In the genomic region with DNA sequence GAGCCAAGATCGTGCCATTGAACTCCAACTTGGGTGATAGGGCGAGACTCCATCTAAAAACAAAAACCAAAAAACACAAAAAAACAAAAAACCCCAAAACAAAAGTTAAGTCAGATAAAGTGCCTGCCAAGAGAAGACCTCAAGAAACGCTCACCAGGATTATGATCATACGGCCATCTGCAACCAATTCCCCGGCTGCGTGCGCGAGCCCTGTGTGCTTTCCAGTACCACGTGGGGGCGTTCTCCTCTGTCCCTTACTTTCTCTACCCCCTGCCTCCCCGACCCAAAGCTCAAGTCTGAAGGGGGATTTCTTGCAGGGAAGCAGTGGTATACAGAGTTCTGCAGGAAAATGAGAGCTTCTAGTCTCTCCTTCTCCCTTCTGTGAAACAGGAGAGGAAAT, we compare ENCODE assay signal across 9 cellular contexts. TPM values are rescaled to one million over a fixed set of nuclear protein-coding genes. Genes with fewer than 3 reads are reported as not detected.
DNase-seq lines count a peak whose midpoint lies in the region; ATAC-seq and TF ChIP-seq lines count a peak whose summit lies in the region.
"Had no signal": no experiment of that assay in that cellular context is flagged by ENCODE, and none has a peak within 500 bp of the region (broad histone marks: within the 10 kb centered on the region; RNA-seq: fewer than 3 reads in every experiment).

No MANE protein-coding gene starts in this region.

- peaks cover 33% of the 10 kb centered on the region for H3K27me3 Mint-ChIP-seq in WTC11 (ENCODE audit: low read depth)

- peak; percentile 68 for TF ChIP-seq RAD21 in Ishikawa (IDR thresholded peaks at IDR 0.05; ENCODE audit: low read depth)

- H3K36me3 Mint-ChIP-seq in WTC11 = no peaks in the 10 kb centered on the region

- DNase-seq in NCI-H1092 treated with DMSO at 0.1 percent for 48 hours (lab: John Stamatoyannopoulos, UW) (peak; percentile 41), NCI-H1092 (lab: John Stamatoyannopoulos, UW) (no peak), WTC11 (ENCODE audit: low spot score) (peak; percentile 74), lung microvascular endothelial cell (ENCODE audit: low read depth in 2 of 2) (peak; percentile 40 to 41), cerebellar nuclear complex (lab: John Stamatoyannopoulos, UW) (no peak)

- no peak overlapping the region for H3K4me3 Mint-ChIP-seq in WTC11
- H3K4me3 Mint-ChIP-seq: T-helper 2 cell treated with Interferon-gamma antibody and Interleukin-4, amounts not matched to agents 5 μg/mL and 100 μg/mL, for 36 hours had no signal

- H3K27ac Mint-ChIP-seq in WTC11 = no peak overlapping the region
- H3K27ac Mint-ChIP-seq: T-helper 2 cell treated with Interferon-gamma antibody and Interleukin-4, amounts not matched to agents 5 μg/mL and 100 μg/mL, for 36 hours had no signal

- peaks cover 18% of the 10 kb centered on the region for H3K4me1 Mint-ChIP-seq in WTC11

- no peaks in the 10 kb centered on the region for H3K9me3 Mint-ChIP-seq in WTC11
- H3K9me3 Mint-ChIP-seq: T-helper 2 cell treated with Interferon-gamma antibody and Interleukin-4, amounts not matched to agents 5 μg/mL and 100 μg/mL, for 36 hours had no signal

- 0 out of 2 replicates have a peak, but pooled peaks have one; percentile 14 for TF ChIP-seq CTCF in WTC11 (IDR thresholded peaks at IDR 0.05)

- no peak for TF ChIP-seq EP300 in Ishikawa (IDR thresholded peaks at IDR 0.05; ENCODE audit: borderline replicate concordance)

- ATAC-seq in WTC11 (peak; percentile 82), GM18502 (IDR thresholded peaks at IDR 0.05; ENCODE audit: poor library complexity, unreplicated experiment) (no peak), GM18870 (IDR thresholded peaks at IDR 0.05; ENCODE audit: unreplicated experiment) (no peak)

- CTCF ChIA-PET in WTC11 (lab: Charles Lee) = interaction anchor here (0.6 to 1.7 kb wide), 41 partner anchors 9 to 1963 kb away, joined by 3 to 16 read pairs (median 3); partner anchors contain the start of genes ATF4, LGALS2 and MIEF1

- POLR2A ChIA-PET in WTC11 (lab: Charles Lee) = no interaction called here

TF ChIP-seq in Ishikawa, 13 proteins besides CTCF, POLR2A, EP300 and RAD21:
- no peak for TF ChIP-seq NFIC (IDR thresholded peaks at IDR 0.05)
- TF ChIP-seq CREB1 (IDR thresholded peaks at IDR 0.05; ENCODE audit: low read depth) = no peak
- no peak for TF ChIP-seq TEAD4 (IDR thresholded peaks at IDR 0.05)
- no peak for TF ChIP-seq EGR1 (IDR thresholded peaks at IDR 0.05)
- no peak for TF ChIP-seq CEBPB (IDR thresholded peaks at IDR 0.05)
- no peak for TF ChIP-seq TAF1 (IDR thresholded peaks at IDR 0.05; ENCODE audit: low read depth)
- no peak for TF ChIP-seq ZBTB7A (IDR thresholded peaks at IDR 0.05; ENCODE audit: low read depth)
- TF ChIP-seq, protein P1, sequence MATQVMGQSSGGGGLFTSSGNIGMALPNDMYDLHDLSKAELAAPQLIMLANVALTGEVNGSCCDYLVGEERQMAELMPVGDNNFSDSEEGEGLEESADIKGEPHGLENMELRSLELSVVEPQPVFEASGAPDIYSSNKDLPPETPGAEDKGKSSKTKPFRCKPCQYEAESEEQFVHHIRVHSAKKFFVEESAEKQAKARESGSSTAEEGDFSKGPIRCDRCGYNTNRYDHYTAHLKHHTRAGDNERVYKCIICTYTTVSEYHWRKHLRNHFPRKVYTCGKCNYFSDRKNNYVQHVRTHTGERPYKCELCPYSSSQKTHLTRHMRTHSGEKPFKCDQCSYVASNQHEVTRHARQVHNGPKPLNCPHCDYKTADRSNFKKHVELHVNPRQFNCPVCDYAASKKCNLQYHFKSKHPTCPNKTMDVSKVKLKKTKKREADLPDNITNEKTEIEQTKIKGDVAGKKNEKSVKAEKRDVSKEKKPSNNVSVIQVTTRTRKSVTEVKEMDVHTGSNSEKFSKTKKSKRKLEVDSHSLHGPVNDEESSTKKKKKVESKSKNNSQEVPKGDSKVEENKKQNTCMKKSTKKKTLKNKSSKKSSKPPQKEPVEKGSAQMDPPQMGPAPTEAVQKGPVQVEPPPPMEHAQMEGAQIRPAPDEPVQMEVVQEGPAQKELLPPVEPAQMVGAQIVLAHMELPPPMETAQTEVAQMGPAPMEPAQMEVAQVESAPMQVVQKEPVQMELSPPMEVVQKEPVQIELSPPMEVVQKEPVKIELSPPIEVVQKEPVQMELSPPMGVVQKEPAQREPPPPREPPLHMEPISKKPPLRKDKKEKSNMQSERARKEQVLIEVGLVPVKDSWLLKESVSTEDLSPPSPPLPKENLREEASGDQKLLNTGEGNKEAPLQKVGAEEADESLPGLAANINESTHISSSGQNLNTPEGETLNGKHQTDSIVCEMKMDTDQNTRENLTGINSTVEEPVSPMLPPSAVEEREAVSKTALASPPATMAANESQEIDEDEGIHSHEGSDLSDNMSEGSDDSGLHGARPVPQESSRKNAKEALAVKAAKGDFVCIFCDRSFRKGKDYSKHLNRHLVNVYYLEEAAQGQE (IDR thresholded peaks at IDR 0.05; ENCODE audit: low read depth) = no peak
- TF ChIP-seq TCF12 (IDR thresholded peaks at IDR 0.05; ENCODE audit: low read depth) = no peak
- no peak for TF ChIP-seq MAX (IDR thresholded peaks at IDR 0.05)

TF ChIP-seq in WTC11, 78 proteins besides CTCF, POLR2A, EP300 and RAD21:
- TF ChIP-seq, protein P2, sequence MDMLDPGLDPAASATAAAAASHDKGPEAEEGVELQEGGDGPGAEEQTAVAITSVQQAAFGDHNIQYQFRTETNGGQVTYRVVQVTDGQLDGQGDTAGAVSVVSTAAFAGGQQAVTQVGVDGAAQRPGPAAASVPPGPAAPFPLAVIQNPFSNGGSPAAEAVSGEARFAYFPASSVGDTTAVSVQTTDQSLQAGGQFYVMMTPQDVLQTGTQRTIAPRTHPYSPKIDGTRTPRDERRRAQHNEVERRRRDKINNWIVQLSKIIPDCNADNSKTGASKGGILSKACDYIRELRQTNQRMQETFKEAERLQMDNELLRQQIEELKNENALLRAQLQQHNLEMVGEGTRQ (CRISPR knock-in tag; IDR thresholded peaks at IDR 0.05) = peak; percentile 56
- TF ChIP-seq GABPB1 (CRISPR knock-in tag; IDR thresholded peaks at IDR 0.05) (no peak), MAX (CRISPR knock-in tag; IDR thresholded peaks at IDR 0.05) (peak; percentile 16; the same call in 1 of the 2 replicates), USF1 (CRISPR knock-in tag; IDR thresholded peaks at IDR 0.05) (peak; percentile 64; the same call in 1 of the 2 replicates)
- TF ChIP-seq, protein P3, sequence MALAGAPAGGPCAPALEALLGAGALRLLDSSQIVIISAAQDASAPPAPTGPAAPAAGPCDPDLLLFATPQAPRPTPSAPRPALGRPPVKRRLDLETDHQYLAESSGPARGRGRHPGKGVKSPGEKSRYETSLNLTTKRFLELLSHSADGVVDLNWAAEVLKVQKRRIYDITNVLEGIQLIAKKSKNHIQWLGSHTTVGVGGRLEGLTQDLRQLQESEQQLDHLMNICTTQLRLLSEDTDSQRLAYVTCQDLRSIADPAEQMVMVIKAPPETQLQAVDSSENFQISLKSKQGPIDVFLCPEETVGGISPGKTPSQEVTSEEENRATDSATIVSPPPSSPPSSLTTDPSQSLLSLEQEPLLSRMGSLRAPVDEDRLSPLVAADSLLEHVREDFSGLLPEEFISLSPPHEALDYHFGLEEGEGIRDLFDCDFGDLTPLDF (CRISPR knock-in tag; IDR thresholded peaks at IDR 0.05) = no peak

RNA-seq across cellular contexts. Expression of gene RPS19BP1, which starts 10.5 kb away (rescaled TPM):
- 88.9 to 102 TPM (median 89.0 TPM) in 3 replicates for total RNA-seq in WTC11 (2021)
- 40.3 and 48.2 TPM in 2 replicates for total RNA-seq in lung microvascular endothelial cell

RNA-seq across cellular contexts. Expression of gene ATF4, which starts 22.7 kb away (rescaled TPM):
- total RNA-seq in WTC11 (2021) = 361 to 460 TPM (median 371 TPM) in 3 replicates
- total RNA-seq in lung microvascular endothelial cell = 126 and 213 TPM in 2 replicates

RNA-seq across cellular contexts. Expression of gene CACNA1I, which starts 27.5 kb away (rescaled TPM):
- total RNA-seq in WTC11 (2021) (2.1 to 2.9 TPM (median 2.3 TPM) in 3 replicates), lung microvascular endothelial cell (not detected in 2 replicates)

RNA-seq across cellular contexts. Expression of gene MIEF1, which starts 41.0 kb away (rescaled TPM):
- total RNA-seq in WTC11 (2021) (31.5 to 38.7 TPM (median 31.9 TPM) in 3 replicates), lung microvascular endothelial cell (10.5 and 11.6 TPM in 2 replicates)

Comparison
In these comparisons a context has a peak if more than half of its experiments do, and no peak if none do; other contexts are left out.
1. DNase-seq: peak in NCI-H1092 treated with DMSO at 0.1 percent for 48 hours (single experiment), WTC11 (single experiment) and lung microvascular endothelial cell (2 of 2); none in NCI-H1092 (single experiment) and cerebellar nuclear complex (0 of 2).